ENCODE assay signal across 22 cellular contexts in genomic region chr2:41989503-41990180, GRCh38. TPM values are rescaled to one million over a fixed set of nuclear protein-coding genes. Genes with fewer than 3 reads are reported as not detected.
A peak's percentile ranks its signal among the peaks of the same experiment; 100 is the strongest.
DNase-seq lines count a peak whose midpoint lies in the region; ATAC-seq and TF ChIP-seq lines count a peak whose summit lies in the region.
"Had no signal": no experiment of that assay in that cellular context is flagged by ENCODE, and none has a peak within 500 bp of the region (broad histone marks: within the 10 kb centered on the region; RNA-seq: fewer than 3 reads in every experiment).

No MANE protein-coding gene starts in this region.

- H2AK5ac ChIP-seq in neuronal stem cell (ENCODE audit: low read depth, low read length) = no peak overlapping the region

- no peak overlapping the region for H2BK15ac ChIP-seq in neuronal stem cell (ENCODE audit: low read length)

- no peaks in the 10 kb centered on the region for H3K36me3 ChIP-seq in neuronal stem cell (replicated peaks in 1 of 2; ENCODE audit: control insufficient read depth in 2 of 2, insufficient read depth in 2 of 2, low read length in 2 of 2)
- H3K36me3 ChIP-seq in naive thymus-derived CD4-positive, alpha-beta T cell (ENCODE audit: control insufficient read depth in 2 of 3, insufficient read depth in 3 of 3, low read length in 3 of 3) = no peaks in the 10 kb centered on the region
- H3K36me3 ChIP-seq: brain microvascular endothelial cell had no signal

- peaks cover 0 to 6% (median 0%) of the 10 kb centered on the region in 11 donors for H3K9me3 Mint-ChIP-seq in naive thymus-derived CD4-positive, alpha-beta T cell
- no peaks in the 10 kb centered on the region for H3K9me3 Mint-ChIP-seq in activated T-helper 17 cell treated with anti-CD3 and anti-CD28 coated beads, Interleukin-2, amount 50 U/mL, for 72 hours
- H3K9me3 Mint-ChIP-seq: activated naive CD4-positive, alpha-beta T cell treated with anti-CD3 and anti-CD28 coated beads for 36 hours; effector memory CD8-positive, alpha-beta T cell had no signal

- H2BK12ac ChIP-seq in neuronal stem cell (ENCODE audit: low read length) = no peak overlapping the region

- no peak overlapping the region for H3K4ac ChIP-seq in neuronal stem cell (ENCODE audit: low read length)

- TF ChIP-seq CTCF in AG10803 (conservative IDR thresholded peaks at IDR 0.05; ENCODE audit: low read length) (no peak), RWPE1 (conservative IDR thresholded peaks at IDR 0.05; ENCODE audit: low read depth) (no peak), fibroblast of pulmonary artery (IDR thresholded peaks at IDR 0.05; ENCODE audit: low read length, missing control alignments) (no peak), foreskin keratinocyte (conservative IDR thresholded peaks at IDR 0.05) (no peak)

- no peak overlapping the region for H3K4me3 Mint-ChIP-seq in naive thymus-derived CD4-positive, alpha-beta T cell
- H3K4me3 Mint-ChIP-seq in activated T-helper 17 cell treated with anti-CD3 and anti-CD28 coated beads, Interleukin-2, amount 50 U/mL, for 72 hours = no peak overlapping the region
- H3K4me3 Mint-ChIP-seq: activated CD4-positive, alpha-beta T cell treated with anti-CD3 and anti-CD28 coated beads for 36 hours; activated naive CD4-positive, alpha-beta T cell treated with anti-CD3 and anti-CD28 coated beads for 36 hours; effector memory CD8-positive, alpha-beta T cell; H9 had no signal

- H3K27ac ChIP-seq in RWPE1 (no peak overlapping the region), neuronal stem cell (replicated peaks; ENCODE audit: low read length) (no peak overlapping the region), foreskin keratinocyte (no peak overlapping the region)
- no peak overlapping the region for H3K27ac ChIP-seq in naive thymus-derived CD4-positive, alpha-beta T cell (ENCODE audit: low read depth, low read length)
- H3K27ac ChIP-seq: brain microvascular endothelial cell had no signal

- CTCF ChIA-PET in RWPE1 (lab: Yijun Ruan, JAX) = no interaction called here
- CTCF ChIA-PET in naive thymus-derived CD4-positive, alpha-beta T cell (lab: Charles Lee) = no interaction called here

- H2AFZ ChIP-seq in neuronal stem cell (ENCODE audit: low read length) = peak overlapping the region; percentile 51

- peaks cover 14 to 36% (median 31%) of the 10 kb centered on the region in 5 donors for H3K27me3 Mint-ChIP-seq in naive thymus-derived CD4-positive, alpha-beta T cell
- H3K27me3 Mint-ChIP-seq in activated T-helper 17 cell treated with anti-CD3 and anti-CD28 coated beads, Interleukin-2, amount 50 U/mL, for 72 hours = peaks cover 7% of the 10 kb centered on the region

- intact Hi-C loops in naive thymus-derived CD4-positive, alpha-beta T cell (cut with micrococcal nuclease) = no loop called here

- H3K4me1 ChIP-seq in neuronal stem cell (ENCODE audit: control insufficient read depth in 2 of 2, insufficient read depth in 1 of 2, low read depth in 1 of 2, low read length in 2 of 2) (peaks cover 16 to 19% of the 10 kb centered on the region in 2 donors), foreskin keratinocyte (no peaks in the 10 kb centered on the region)
- H3K4me1 ChIP-seq in naive thymus-derived CD4-positive, alpha-beta T cell (ENCODE audit: control insufficient read depth in 2 of 2, insufficient read depth in 2 of 2, low read length in 2 of 2) = no peaks in the 10 kb centered on the region

- no peak overlapping the region for H3K14ac ChIP-seq in neuronal stem cell (ENCODE audit: low read length)

- H2BK5ac ChIP-seq in neuronal stem cell (ENCODE audit: low read length) = no peak overlapping the region

- no peak overlapping the region for H3K18ac ChIP-seq in neuronal stem cell (ENCODE audit: low read length)

- POLR2A ChIA-PET in RWPE1 (lab: Yijun Ruan, JAX; ENCODE audit: low non-redundant PET) = no interaction called here
- POLR2A ChIA-PET in naive thymus-derived CD4-positive, alpha-beta T cell (lab: Charles Lee) = no interaction called here

- no peak overlapping the region for H3K4me3 ChIP-seq in AG10803 (ENCODE audit: low read length)
- no peak overlapping the region for H3K4me3 ChIP-seq in fibroblast of pulmonary artery (replicated peaks; ENCODE audit: low read depth, low read length)
- no peak overlapping the region for H3K4me3 ChIP-seq in neuronal stem cell (ENCODE audit: low read length in 2 of 2)
- no peak overlapping the region for H3K4me3 ChIP-seq in naive thymus-derived CD4-positive, alpha-beta T cell (ENCODE audit: low read length)

- DNase-seq in AG10803 (ENCODE audit: low read depth) (peak; percentile 25), RWPE1 (ENCODE audit: low spot score) (peak; percentile 19), fibroblast of pulmonary artery (ENCODE audit: low read depth) (peak; percentile 73), neuronal stem cell (ENCODE audit: low spot score) (no peak), activated gamma-delta T cell (lab: John Stamatoyannopoulos, UW) (no peak), foreskin keratinocyte (no peak)
- no peak for DNase-seq in naive thymus-derived CD4-positive, alpha-beta T cell
- DNase-seq: activated CD4-positive, alpha-beta T cell treated with anti-CD3 and anti-CD28 coated beads for 36 hours; activated CD8-positive, alpha-beta memory T cell treated with anti-CD3 and anti-CD28 coated beads, Interleukin-2, amount 50 U/mL, for 48 hours; activated naive CD4-positive, alpha-beta T cell treated with anti-CD3 and anti-CD28 coated beads for 36 hours; brain microvascular endothelial cell; effector memory CD8-positive, alpha-beta T cell; foreskin fibroblast; H9; NCI-H2081 treated with DMSO at 0.1 percent for 48 hours; NCI-H774; SHP77 treated with DMSO at 0.1 percent for 48 hours; stimulated activated CD4-positive, alpha-beta T cell treated with anti-CD3 and anti-CD28 coated beads, Interleukin-12 subunit alpha, Interleukin-12 subunit beta, amount 100 ng/mL, for 4 hours; stimulated activated naive CD8-positive, alpha-beta T cell treated with anti-CD3 and anti-CD28 coated beads, Interleukin-15, Interleukin-2, amounts not matched to agents 100 U/mL and 50 U/mL, for 24 hours; T1000 had no signal

- no peaks in the 10 kb centered on the region for H3K4me1 Mint-ChIP-seq in naive thymus-derived CD4-positive, alpha-beta T cell
- peaks cover 6% of the 10 kb centered on the region for H3K4me1 Mint-ChIP-seq in activated T-helper 17 cell treated with anti-CD3 and anti-CD28 coated beads, Interleukin-2, amount 50 U/mL, for 72 hours
- H3K4me1 Mint-ChIP-seq: activated CD4-positive, alpha-beta T cell treated with anti-CD3 and anti-CD28 coated beads for 36 hours had no signal

- no peak overlapping the region for H4K8ac ChIP-seq in neuronal stem cell (ENCODE audit: low read depth, low read length)

- H3K27me3 ChIP-seq in neuronal stem cell (ENCODE audit: control insufficient read depth in 3 of 3, insufficient read depth in 3 of 3, low read depth in 1 of 3, low read length in 3 of 3) (no peaks in the 10 kb centered on the region), foreskin keratinocyte (peaks cover 3% of the 10 kb centered on the region)
- H3K27me3 ChIP-seq in naive thymus-derived CD4-positive, alpha-beta T cell (ENCODE audit: control insufficient read depth in 2 of 2, insufficient read depth in 2 of 2, low read length in 2 of 2) = no peaks in the 10 kb centered on the region
- H3K27me3 ChIP-seq: brain microvascular endothelial cell had no signal

- H3K9ac ChIP-seq in neuronal stem cell (ENCODE audit: low read depth, low read length, poor library complexity) = no peak overlapping the region

- no peaks in the 10 kb centered on the region for H3K79me1 ChIP-seq in neuronal stem cell (ENCODE audit: low read depth, low read length)

- no peak overlapping the region for H3K27ac Mint-ChIP-seq in naive thymus-derived CD4-positive, alpha-beta T cell
- H3K27ac Mint-ChIP-seq in activated T-helper 17 cell treated with anti-CD3 and anti-CD28 coated beads, Interleukin-2, amount 50 U/mL, for 72 hours = no peak overlapping the region
- H3K27ac Mint-ChIP-seq: activated CD4-positive, alpha-beta T cell treated with anti-CD3 and anti-CD28 coated beads for 36 hours; activated naive CD4-positive, alpha-beta T cell treated with anti-CD3 and anti-CD28 coated beads for 36 hours; effector memory CD8-positive, alpha-beta T cell; H9 had no signal

- ATAC-seq in foreskin keratinocyte = no peak
- no peak for ATAC-seq in naive thymus-derived CD4-positive, alpha-beta T cell
- ATAC-seq in activated T-helper 17 cell treated with anti-CD3 and anti-CD28 coated beads, Interleukin-2, amount 50 U/mL, for 72 hours (replicated peaks) = no peak
- ATAC-seq: activated CD4-positive, alpha-beta T cell treated with anti-CD3 and anti-CD28 coated beads for 36 hours; effector memory CD8-positive, alpha-beta T cell; stimulated activated naive CD8-positive, alpha-beta T cell treated with anti-CD3 and anti-CD28 coated beads, Interleukin-15, Interleukin-2, amounts not matched to agents 100 U/mL and 50 U/mL, for 24 hours had no signal

- H2BK120ac ChIP-seq in neuronal stem cell (ENCODE audit: low read depth, low read length) = no peak overlapping the region

- WGBS in neuronal stem cell (ENCODE audit: extremely low coverage in 2 of 2, insufficient read length in 2 of 2, insufficient replicate concordance in 1 of 2), 2 donors = no CpG with 5 or more reads among the region's 3 CpGs

- H3K36me3 Mint-ChIP-seq in naive thymus-derived CD4-positive, alpha-beta T cell = no peaks in the 10 kb centered on the region
- no peaks in the 10 kb centered on the region for H3K36me3 Mint-ChIP-seq in activated T-helper 17 cell treated with anti-CD3 and anti-CD28 coated beads, Interleukin-2, amount 50 U/mL, for 72 hours (ENCODE audit: low read depth)

- no peak overlapping the region for H3K23ac ChIP-seq in neuronal stem cell (ENCODE audit: low read depth, low read length, poor library complexity)

- H3K9me3 ChIP-seq in neuronal stem cell (replicated peaks in 1 of 2; ENCODE audit: control insufficient read depth in 2 of 2, insufficient read depth in 1 of 2, low read depth in 1 of 2, low read length in 2 of 2) = peaks cover 4 to 7% of the 10 kb centered on the region in 2 donors
- no peaks in the 10 kb centered on the region for H3K9me3 ChIP-seq in naive thymus-derived CD4-positive, alpha-beta T cell (ENCODE audit: control insufficient read depth in 2 of 3, low read length in 3 of 3)

- H3K4me2 ChIP-seq in neuronal stem cell (ENCODE audit: insufficient read depth, low read length, poor library complexity, severe bottlenecking) = no peak overlapping the region

- H4K91ac ChIP-seq in neuronal stem cell (ENCODE audit: low read depth, low read length, poor library complexity) = no peak overlapping the region

RNA-seq across cellular contexts. Expression of gene PKDCC, which starts 58.2 kb away (rescaled TPM):
- 93.5 TPM for polyA plus RNA-seq in neuronal stem cell (2013, experiment 1 of 2)
- polyA plus RNA-seq in neuronal stem cell (2013, experiment 2 of 2) = 92.5 TPM
- not detected in 2 replicates for total RNA-seq in foreskin keratinocyte
- polyA plus RNA-seq in foreskin keratinocyte = 0.07 TPM in 1 of 2 replicates, not detected in the other
- not detected for total RNA-seq in naive thymus-derived CD4-positive, alpha-beta T cell
- not detected for polyA plus RNA-seq in naive thymus-derived CD4-positive, alpha-beta T cell
- not detected for total RNA-seq in activated T-helper 17 cell treated with anti-CD3 and anti-CD28 coated beads, Interleukin-2, amount 50 U/mL, for 72 hours
- total RNA-seq: activated CD4-positive, alpha-beta T cell treated with anti-CD3 and anti-CD28 coated beads for 36 hours; activated naive CD4-positive, alpha-beta T cell treated with anti-CD3 and anti-CD28 coated beads for 36 hours; mononuclear cell had no signal

Comparison
In these comparisons a context has a peak if more than half of its experiments do, and no peak if none do; other contexts are left out.
1. DNase-seq: peak in AG10803 (single experiment), RWPE1 (single experiment) and fibroblast of pulmonary artery (single experiment); none in neuronal stem cell (single experiment), activated gamma-delta T cell (single experiment), foreskin keratinocyte (0 of 2) and naive thymus-derived CD4-positive, alpha-beta T cell (0 of 9).